In the genomic region with DNA sequence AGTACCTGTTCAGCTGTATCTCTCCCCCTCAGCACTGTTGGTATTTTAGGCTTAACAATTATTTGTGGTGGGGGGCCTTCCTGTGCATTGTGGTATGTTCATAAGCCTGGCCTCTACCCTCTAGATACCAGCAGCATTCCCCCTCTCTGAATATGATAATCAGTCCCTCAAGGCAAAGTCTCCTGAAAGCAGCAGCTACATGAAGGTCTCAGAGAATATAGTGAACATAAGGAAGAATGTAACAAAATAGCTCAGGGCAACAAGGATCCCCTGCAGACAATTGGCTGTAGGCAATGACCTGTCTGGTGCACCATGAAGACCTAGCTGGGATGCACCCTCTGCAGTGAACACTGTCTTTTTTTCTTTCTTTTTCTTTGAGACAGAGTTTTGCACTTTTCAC, we compare ENCODE assay signal across 27 cellular contexts.
"Had no signal": no experiment of that assay in that cellular context is flagged by ENCODE, and none has a peak within 500 bp of the region (broad histone marks: within the 10 kb centered on the region; RNA-seq: fewer than 3 reads in every experiment).

No MANE protein-coding gene starts in this region.

- H3K36me3 Mint-ChIP-seq: naive thymus-derived CD4-positive, alpha-beta T cell; stimulated activated effector memory CD8-positive, alpha-beta T cell treated with anti-CD3 and anti-CD28 coated beads, Interleukin-12 subunit alpha, Interleukin-12 subunit beta, amount 100 ng/mL, for 72 hours; stimulated activated naive B cell treated with anti-CD40 and anti-IgM and Interleukin-4, amounts not matched to agents 10 μg/mL and 1 μg/mL and 100 μg/mL, for 72 hours had no signal

- ATAC-seq: naive thymus-derived CD4-positive, alpha-beta T cell; psoas muscle; right lobe of liver; stimulated activated effector memory CD8-positive, alpha-beta T cell treated with anti-CD3 and anti-CD28 coated beads, Interleukin-12 subunit alpha, Interleukin-12 subunit beta, amount 100 ng/mL, for 72 hours; stimulated activated naive B cell treated with anti-CD40 and anti-IgM and Interleukin-4, amounts not matched to agents 10 μg/mL and 1 μg/mL and 100 μg/mL, for 72 hours; upper lobe of right lung had no signal

- H3K4me1 ChIP-seq: parathyroid adenoma, right lobe of liver, upper lobe of right lung, uterus had no signal

- H3K27ac ChIP-seq: ovary, parathyroid adenoma, psoas muscle, right lobe of liver, sigmoid colon, stomach, thoracic aorta, thyroid gland, tibial nerve, upper lobe of right lung, uterus had no signal

- H3K27me3 ChIP-seq: ovary, right lobe of liver, sigmoid colon, stomach, thyroid gland, tibial nerve, upper lobe of right lung, uterus had no signal

- H3K27ac Mint-ChIP-seq: naive thymus-derived CD4-positive, alpha-beta T cell; stimulated activated effector memory CD8-positive, alpha-beta T cell treated with anti-CD3 and anti-CD28 coated beads, Interleukin-12 subunit alpha, Interleukin-12 subunit beta, amount 100 ng/mL, for 72 hours; stimulated activated naive B cell treated with anti-CD40 and anti-IgM and Interleukin-4, amounts not matched to agents 10 μg/mL and 1 μg/mL and 100 μg/mL, for 72 hours; stimulated activated naive CD8-positive, alpha-beta T cell treated with anti-CD3 and anti-CD28 coated beads, Interleukin-15, Interleukin-2, amounts not matched to agents 100 ng/mL and 50 ng/mL, for 24 hours; type B pancreatic cell had no signal

- H3K9ac ChIP-seq: parathyroid adenoma had no signal

- DNase-seq: naive thymus-derived CD4-positive, alpha-beta T cell; occipital lobe; posterior cingulate gyrus; right lobe of liver; sigmoid colon; small intestine; stimulated activated CD4-positive, alpha-beta T cell treated with anti-CD3 and anti-CD28 coated beads, Interleukin-15, amount 100 ng/mL, for 24 hours; stimulated activated CD4-positive, alpha-beta T cell treated with anti-CD3 and anti-CD28 coated beads, Interleukin-2, amount 100 ng/mL, for 24 hours; stimulated activated CD4-positive, alpha-beta T cell treated with anti-CD3 and anti-CD28 coated beads, Interleukin-2, amount 100 ng/mL, for 48 hours; stimulated activated CD4-positive, alpha-beta T cell treated with anti-CD3 and anti-CD28 coated beads, Interleukin-4, amount 100 ng/mL, for 24 hours; stimulated activated naive B cell treated with anti-CD40 and anti-IgM and Interleukin-4, amounts not matched to agents 10 μg/mL and 1 μg/mL and 100 μg/mL, for 72 hours; stimulated activated naive CD4-positive, alpha-beta T cell treated with Interleukin-2 at 50 U/mL for 16 hours; stomach; thyroid gland; uterus had no signal

- FAIRE-seq: small intestine had no signal

- H3K9me3 Mint-ChIP-seq: naive thymus-derived CD4-positive, alpha-beta T cell; nephron; neural crest cell; stimulated activated effector memory CD8-positive, alpha-beta T cell treated with anti-CD3 and anti-CD28 coated beads, Interleukin-12 subunit alpha, Interleukin-12 subunit beta, amount 100 ng/mL, for 72 hours; stimulated activated naive B cell treated with anti-CD40 and anti-IgM and Interleukin-4, amounts not matched to agents 10 μg/mL and 1 μg/mL and 100 μg/mL, for 72 hours; stimulated activated naive CD8-positive, alpha-beta T cell treated with anti-CD3 and anti-CD28 coated beads, Interleukin-15, Interleukin-2, amounts not matched to agents 100 ng/mL and 50 ng/mL, for 24 hours; type B pancreatic cell had no signal

- H3K9me3 ChIP-seq: ovary, psoas muscle, right lobe of liver, sigmoid colon, stomach, thoracic aorta, thyroid gland, tibial nerve, upper lobe of right lung, uterus had no signal

- H2AFZ ChIP-seq: parathyroid adenoma had no signal

- H3K36me3 ChIP-seq: ovary, right lobe of liver, thoracic aorta, uterus had no signal

- H3K4me3 Mint-ChIP-seq: naive thymus-derived CD4-positive, alpha-beta T cell; nephron; neural crest cell; stimulated activated effector memory CD8-positive, alpha-beta T cell treated with anti-CD3 and anti-CD28 coated beads, Interleukin-12 subunit alpha, Interleukin-12 subunit beta, amount 100 ng/mL, for 72 hours; stimulated activated naive B cell treated with anti-CD40 and anti-IgM and Interleukin-4, amounts not matched to agents 10 μg/mL and 1 μg/mL and 100 μg/mL, for 72 hours; stimulated activated naive CD8-positive, alpha-beta T cell treated with anti-CD3 and anti-CD28 coated beads, Interleukin-15, Interleukin-2, amounts not matched to agents 100 ng/mL and 50 ng/mL, for 24 hours; type B pancreatic cell had no signal

- H3K4me3 ChIP-seq: ovary, psoas muscle, right lobe of liver, sigmoid colon, stomach, thoracic aorta, thyroid gland, tibial nerve, upper lobe of right lung, uterus had no signal

- H3K27me3 Mint-ChIP-seq: progenitor cell of endocrine pancreas, type B pancreatic cell had no signal

- H3K4me1 Mint-ChIP-seq: stimulated activated effector memory CD8-positive, alpha-beta T cell treated with anti-CD3 and anti-CD28 coated beads, Interleukin-12 subunit alpha, Interleukin-12 subunit beta, amount 100 ng/mL, for 72 hours; stimulated activated naive B cell treated with anti-CD40 and anti-IgM and Interleukin-4, amounts not matched to agents 10 μg/mL and 1 μg/mL and 100 μg/mL, for 72 hours had no signal
